ENCODE assay signal across 8 cellular contexts in genomic region chr19:49812997-49813861, GRCh38. TPM values are rescaled to one million over a fixed set of nuclear protein-coding genes. Genes with fewer than 3 reads are reported as not detected.
DNase-seq lines count a peak whose midpoint lies in the region; TF ChIP-seq lines count a peak whose summit lies in the region.

TSS of gene FUZ (minus strand) at chr19:49813292. CDS start at chr19:49813106, 186 bp downstream.

- H3K79me2 ChIP-seq in parathyroid adenoma, result peaks cover 2% of the 10 kb centered on the region

- H3K4me1 ChIP-seq in parathyroid adenoma, result peaks cover 10% of the 10 kb centered on the region
- H3K4me1 ChIP-seq in tibial artery, result peaks cover 0 to 43% (median 24%) of the 10 kb centered on the region in 4 donors

- peak within 1 kb of the TSS; percentile 56 for H3K4me3 ChIP-seq in HFF-Myc (replicated peaks; ENCODE audit: low read depth, low read length)
- H3K4me3 ChIP-seq in parathyroid adenoma (ENCODE audit: low read depth, low read length), result peak within 1 kb of the TSS; percentile 94
- H3K4me3 ChIP-seq in tibial artery, result peak within 1 kb of the TSS; percentile 59 to 73

- H3K4me2 ChIP-seq in parathyroid adenoma (ENCODE audit: low read length), result peak within 1 kb of the TSS; percentile 95

- peak; percentile 17 for TF ChIP-seq CTCF in HFF-Myc (IDR thresholded peaks at IDR 0.05; ENCODE audit: low read depth, low read length, missing control alignments)
- peak; percentile 30 for TF ChIP-seq CTCF in parathyroid adenoma (IDR thresholded peaks at IDR 0.05)
- peak in 1 of 2 experiments; percentile 13 for TF ChIP-seq CTCF in tibial artery (IDR thresholded peaks at IDR 0.05)

- peak within 1 kb of the TSS; percentile 77 for H3K9ac ChIP-seq in parathyroid adenoma

- DNase-seq in EL (peak; percentile 99), HFF-Myc (ENCODE audit: extremely low read depth, low read depth) (peak; percentile 98), NCI-H1436 (lab: John Stamatoyannopoulos, UW) (peak; percentile 99), T-helper 1 cell (peak; percentile 82 to 96 (median 92)), cardiac septum (ENCODE audit: low spot score) (peak; percentile 98), tibial artery (peak; percentile 98)

- 0 to 1% (median 0%) methylated on average over 45 of the region's 45 CpGs for WGBS in adipose tissue, 3 donors

- intact Hi-C loops in cardiac septum (cut with DNase I), result loop anchor here (2.0 to 5.0 kb wide), 3 partner anchors 38 to 54 kb away; partner anchors contain the start of genes AP2A1, PNKP and PTOV1
- intact Hi-C loops in tibial artery (cut with DNase I; ENCODE audit: low total_unique reads), result no loop called here

- H3K9me3 ChIP-seq in parathyroid adenoma (ENCODE audit: control insufficient read depth, low read length) (no peaks in the 10 kb centered on the region), tibial artery (no peaks in the 10 kb centered on the region)

- peak within 1 kb of the TSS; percentile 95 for H2AFZ ChIP-seq in parathyroid adenoma

- H3K36me3 ChIP-seq in parathyroid adenoma (ENCODE audit: control insufficient read depth, insufficient read depth, low read length), result no peaks in the 10 kb centered on the region
- H3K36me3 ChIP-seq in tibial artery, result no peaks in the 10 kb centered on the region

- H3K27ac ChIP-seq in adipose tissue (ENCODE audit: low read depth, low read length) (peak within 1 kb of the TSS; percentile 1), parathyroid adenoma (peak within 1 kb of the TSS; percentile 96), tibial artery (peak within 1 kb of the TSS; percentile 89 to 91)

- H3K27me3 ChIP-seq in parathyroid adenoma (ENCODE audit: control insufficient read depth, insufficient read depth, low read length) (no peaks in the 10 kb centered on the region), tibial artery (no peaks in the 10 kb centered on the region)

RNA-seq across cellular contexts. Expression of gene FUZ, which starts in this region (rescaled TPM):
- polyA plus RNA-seq in adipose tissue, result 10 to 100 TPM; 19.3 to 21.8 (median 20.9) TPM
- 13.7 TPM for total RNA-seq in cardiac septum

Comparison
In these comparisons a context has a peak if more than half of its experiments do, and no peak if none do; other contexts are left out.
1. Peak in every context shown above with its lines: DNase-seq, H3K4me3 ChIP-seq and H3K27ac ChIP-seq.
2. H3K27ac ChIP-seq: peak in every context shown above with its lines; median percentile 96 in parathyroid adenoma; 90 in tibial artery; 1 in adipose tissue.